In the genomic region with DNA sequence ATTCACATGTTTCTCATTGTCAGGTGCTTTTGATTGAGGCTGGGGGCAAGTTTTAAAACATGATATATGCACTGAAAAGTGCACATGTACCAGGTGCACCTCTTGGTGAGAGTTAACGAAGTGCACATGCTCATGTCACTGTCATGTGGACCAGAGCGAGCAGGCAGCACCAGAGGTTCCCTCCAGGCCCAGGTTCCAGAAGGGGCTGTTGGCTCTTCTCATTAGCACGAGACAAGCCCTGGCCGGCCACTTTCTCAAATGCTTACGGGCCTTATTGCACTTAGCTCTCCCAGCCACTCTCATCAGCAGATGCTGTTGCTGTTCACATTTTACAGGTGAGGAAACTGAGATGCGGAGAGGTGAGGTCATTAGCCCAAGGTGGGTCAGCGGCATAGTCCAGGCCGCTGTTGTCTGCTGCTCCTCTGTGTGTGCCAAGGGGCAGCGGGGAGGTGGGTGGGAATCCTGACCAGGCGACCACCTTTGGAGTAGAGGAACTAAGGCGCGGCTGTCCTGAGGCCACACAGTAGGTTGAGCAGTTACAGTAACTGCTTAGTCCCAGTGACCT, we compare ENCODE assay signal across 16 cellular contexts. TPM values are rescaled to one million over a fixed set of nuclear protein-coding genes. Genes with fewer than 3 reads are reported as not detected.
DNase-seq lines count a peak whose midpoint lies in the region; ATAC-seq and TF ChIP-seq lines count a peak whose summit lies in the region.
"Had no signal": no experiment of that assay in that cellular context is flagged by ENCODE, and none has a peak within 500 bp of the region (broad histone marks: within the 10 kb centered on the region; RNA-seq: fewer than 3 reads in every experiment).

No MANE protein-coding gene starts in this region.

- TF ChIP-seq CTCF in MCF 10A (IDR thresholded peaks at IDR 0.05; ENCODE audit: unreplicated experiment) (no peak), breast epithelium (IDR thresholded peaks at IDR 0.05) (no peak), upper lobe of right lung (IDR thresholded peaks at IDR 0.05) (no peak), OCI-LY7 (conservative IDR thresholded peaks at IDR 0.05; ENCODE audit: low read length) (no peak)

- peaks cover 16% of the 10 kb centered on the region; the same call in 1 of the 2 replicates for H3K79me2 ChIP-seq in OCI-LY7 (ENCODE audit: insufficient read depth, low read depth, low read length)

- peak overlapping the region; percentile 59 for H3K27ac Mint-ChIP-seq in MCF 10A (ENCODE audit: low read depth, unreplicated experiment)
- peak overlapping the region; percentile 73 for H3K27ac Mint-ChIP-seq in activated T-helper 17 cell treated with anti-CD3 and anti-CD28 coated beads, Interleukin-2, amount 50 U/mL, for 72 hours

- H2BK120ac ChIP-seq in neuronal stem cell (ENCODE audit: low read depth, low read length), result no peak overlapping the region

- H3K9me2 ChIP-seq in OCI-LY7 (ENCODE audit: insufficient read depth, low read length), result no peaks in the 10 kb centered on the region

- no peak for ATAC-seq in activated T-helper 17 cell treated with anti-CD3 and anti-CD28 coated beads, Interleukin-2, amount 50 U/mL, for 72 hours (replicated peaks)
- ATAC-seq in upper lobe of right lung, result no peak

- H3K27me3 ChIP-seq in breast epithelium, result no peaks in the 10 kb centered on the region
- no peaks in the 10 kb centered on the region for H3K27me3 ChIP-seq in neuronal stem cell (ENCODE audit: control insufficient read depth in 3 of 3, insufficient read depth in 3 of 3, low read depth in 1 of 3, low read length in 3 of 3)
- no peaks in the 10 kb centered on the region for H3K27me3 ChIP-seq in upper lobe of right lung

- no peak overlapping the region for H3K14ac ChIP-seq in neuronal stem cell (ENCODE audit: low read length)

- H2AFZ ChIP-seq in neuronal stem cell (ENCODE audit: low read length), result no peak overlapping the region
- H2AFZ ChIP-seq in OCI-LY7 (ENCODE audit: low read length), result no peak overlapping the region

- no peaks in the 10 kb centered on the region for H3K4me1 Mint-ChIP-seq in MCF 10A (ENCODE audit: insufficient read depth, unreplicated experiment)
- peaks cover 18% of the 10 kb centered on the region for H3K4me1 Mint-ChIP-seq in activated T-helper 17 cell treated with anti-CD3 and anti-CD28 coated beads, Interleukin-2, amount 50 U/mL, for 72 hours

- no peaks in the 10 kb centered on the region for H3K9me3 Mint-ChIP-seq in MCF 10A (ENCODE audit: unreplicated experiment)
- H3K9me3 Mint-ChIP-seq in activated T-helper 17 cell treated with anti-CD3 and anti-CD28 coated beads, Interleukin-2, amount 50 U/mL, for 72 hours, result no peaks in the 10 kb centered on the region
- H3K9me3 Mint-ChIP-seq: CD4-positive, CD25-positive, alpha-beta regulatory T cell; IgD-negative memory B cell had no signal

- no peak overlapping the region for H2BK5ac ChIP-seq in neuronal stem cell (ENCODE audit: low read length)

- no peak overlapping the region for H3K18ac ChIP-seq in neuronal stem cell (ENCODE audit: low read length)

- H3K36me3 ChIP-seq in breast epithelium (no peaks in the 10 kb centered on the region), neuronal stem cell (replicated peaks in 1 of 2; ENCODE audit: control insufficient read depth in 2 of 2, insufficient read depth in 2 of 2, low read length in 2 of 2) (peaks cover 30 to 93% of the 10 kb centered on the region in 2 donors), upper lobe of right lung (peaks cover 69% of the 10 kb centered on the region), OCI-LY7 (ENCODE audit: insufficient read depth, low read length) (peaks cover 90% of the 10 kb centered on the region)

- H3K4me3 Mint-ChIP-seq in MCF 10A (ENCODE audit: unreplicated experiment), result no peak overlapping the region
- H3K4me3 Mint-ChIP-seq in activated T-helper 17 cell treated with anti-CD3 and anti-CD28 coated beads, Interleukin-2, amount 50 U/mL, for 72 hours, result no peak overlapping the region
- H3K4me3 Mint-ChIP-seq: CD4-positive, CD25-positive, alpha-beta regulatory T cell had no signal

- no peak overlapping the region for H3K4me3 ChIP-seq in breast epithelium
- no peak overlapping the region for H3K4me3 ChIP-seq in neuronal stem cell (ENCODE audit: low read length in 2 of 2)
- H3K4me3 ChIP-seq in upper lobe of right lung, result no peak overlapping the region
- H3K4me3 ChIP-seq in OCI-LY7 (ENCODE audit: low read depth, low read length, poor library complexity, severe bottlenecking), result no peak overlapping the region

- no peak overlapping the region for H4K91ac ChIP-seq in neuronal stem cell (ENCODE audit: low read depth, low read length, poor library complexity)

- no peaks in the 10 kb centered on the region for H3K9me3 ChIP-seq in breast epithelium
- H3K9me3 ChIP-seq in neuronal stem cell (replicated peaks in 1 of 2; ENCODE audit: control insufficient read depth in 2 of 2, insufficient read depth in 1 of 2, low read depth in 1 of 2, low read length in 2 of 2), result no peaks in the 10 kb centered on the region
- H3K9me3 ChIP-seq in upper lobe of right lung, result no peaks in the 10 kb centered on the region
- H3K9me3 ChIP-seq in OCI-LY7 (ENCODE audit: low read length), result no peaks in the 10 kb centered on the region

- H2BK15ac ChIP-seq in neuronal stem cell (ENCODE audit: low read length), result no peak overlapping the region

- peaks cover 12% of the 10 kb centered on the region for H4K20me1 ChIP-seq in OCI-LY7 (ENCODE audit: insufficient read depth, low read length)

- H3K36me3 Mint-ChIP-seq in MCF 10A (ENCODE audit: insufficient read depth, unreplicated experiment), result peaks cover 50% of the 10 kb centered on the region
- H3K36me3 Mint-ChIP-seq in activated T-helper 17 cell treated with anti-CD3 and anti-CD28 coated beads, Interleukin-2, amount 50 U/mL, for 72 hours (ENCODE audit: low read depth), result peaks cover 94% of the 10 kb centered on the region

- no peak overlapping the region for H3K4me2 ChIP-seq in neuronal stem cell (ENCODE audit: insufficient read depth, low read length, poor library complexity, severe bottlenecking)
- H3K4me2 ChIP-seq in OCI-LY7 (ENCODE audit: low read length), result no peak overlapping the region

- WGBS in neuronal stem cell (ENCODE audit: extremely low coverage in 2 of 2, insufficient read length in 2 of 2, insufficient replicate concordance in 1 of 2), 2 donors, result no CpG with 5 or more reads among the region's 12 CpGs

- no peak for DNase-seq in MCF 10A (ENCODE audit: unreplicated experiment)
- no peak for DNase-seq in breast epithelium (ENCODE audit: low spot score in 2 of 2)
- DNase-seq in neuronal stem cell (ENCODE audit: low spot score), result no peak
- DNase-seq in upper lobe of right lung, result peak; percentile 35
- no peak for DNase-seq in OCI-LY7 (ENCODE audit: low spot score)
- DNase-seq in effector CD4-positive, alpha-beta T cell, result no peak
- DNase-seq: ACHN; Calu3; CD4-positive, CD25-positive, alpha-beta regulatory T cell; HCEC 1CT; MV-4-11; NCI-H1436; NCI-H2029 treated with DMSO at 0.1 percent for 48 hours; NCI-H510A treated with DMSO at 0.1 percent for 48 hours had no signal

- no peak for TF ChIP-seq POLR2A in breast epithelium (IDR thresholded peaks at IDR 0.05)

- no peak overlapping the region for H2BK12ac ChIP-seq in neuronal stem cell (ENCODE audit: low read length)

- CTCF ChIA-PET in MCF 10A (lab: Yijun Ruan, JAX) (interaction anchor here (0.9 kb wide), 1 partner anchor 47 kb away, joined by 3 read pairs; no protein-coding TSS in a partner anchor), OCI-LY7 (lab: Charles Lee; ENCODE audit: unreplicated experiment) (no interaction called here)

- no peak overlapping the region for H3K4ac ChIP-seq in neuronal stem cell (ENCODE audit: low read length)

- no peak overlapping the region for H3K23ac ChIP-seq in neuronal stem cell (ENCODE audit: low read depth, low read length, poor library complexity)

- H2AK5ac ChIP-seq in neuronal stem cell (ENCODE audit: low read depth, low read length), result no peak overlapping the region

- no peaks in the 10 kb centered on the region for H3K4me1 ChIP-seq in breast epithelium
- H3K4me1 ChIP-seq in neuronal stem cell (ENCODE audit: control insufficient read depth in 2 of 2, insufficient read depth in 1 of 2, low read depth in 1 of 2, low read length in 2 of 2), result peaks cover 0 to 3% of the 10 kb centered on the region in 2 donors
- no peaks in the 10 kb centered on the region for H3K4me1 ChIP-seq in upper lobe of right lung
- peaks cover 29% of the 10 kb centered on the region for H3K4me1 ChIP-seq in OCI-LY7 (ENCODE audit: insufficient read depth, low read length, poor library complexity, severe bottlenecking)

- POLR2A ChIA-PET in MCF 10A (lab: Yijun Ruan, JAX), result interaction anchor here (0.5 kb wide), 1 partner anchor 1082 kb away, joined by 4 read pairs; no protein-coding TSS in a partner anchor
- POLR2A ChIA-PET in OCI-LY7 (lab: Charles Lee), result no interaction called here

- H4K8ac ChIP-seq in neuronal stem cell (ENCODE audit: low read depth, low read length), result no peak overlapping the region

- H3K27ac ChIP-seq in breast epithelium, result no peak overlapping the region
- no peak overlapping the region for H3K27ac ChIP-seq in neuronal stem cell (replicated peaks; ENCODE audit: low read length)
- H3K27ac ChIP-seq in upper lobe of right lung, result no peak overlapping the region
- no peak overlapping the region for H3K27ac ChIP-seq in OCI-LY7 (ENCODE audit: low read depth, low read length, poor library complexity, severe bottlenecking)

- H3K9ac ChIP-seq in neuronal stem cell (ENCODE audit: low read depth, low read length, poor library complexity), result peak overlapping the region; percentile 24

- H3K79me1 ChIP-seq in neuronal stem cell (ENCODE audit: low read depth, low read length), result peaks cover 14% of the 10 kb centered on the region

- intact Hi-C loops in MCF 10A (cut with micrococcal nuclease), result loop anchor here (10.0 kb wide), 2 partner anchors 246 to 366 kb away; a partner anchor contains a TSS
- intact Hi-C loops in breast epithelium (cut with DNase I; ENCODE audit: low total_unique reads), result no loop called here
- intact Hi-C loops in upper lobe of right lung (cut with DNase I), result loop anchor here (10.0 kb wide), 1 partner anchor 106 kb away; a partner anchor contains a TSS
- intact Hi-C loops in OCI-LY7 (cut with micrococcal nuclease; ENCODE audit: unreplicated experiment), result no loop called here

- no TSS peak for BruUV-seq in MCF 10A (replicated peaks; lab: Mats Ljungman, UMichigan)
- no TSS peak for BruUV-seq in OCI-LY7 (replicated peaks; lab: Mats Ljungman, UMichigan)

- no peaks in the 10 kb centered on the region for H3K27me3 Mint-ChIP-seq in MCF 10A (ENCODE audit: insufficient read depth, unreplicated experiment)
- H3K27me3 Mint-ChIP-seq in activated T-helper 17 cell treated with anti-CD3 and anti-CD28 coated beads, Interleukin-2, amount 50 U/mL, for 72 hours, result no peaks in the 10 kb centered on the region
- H3K27me3 Mint-ChIP-seq: CD4-positive, CD25-positive, alpha-beta regulatory T cell; IgD-negative memory B cell had no signal

RNA-seq across cellular contexts. Expression of a gene that starts 27.4 kb away (rescaled TPM):
- total RNA-seq in MCF 10A (2022) (25.6 and 27.6 TPM in 2 replicates), breast epithelium (10 to 100 TPM; 24.1 to 26.2 (median 24.8) TPM), upper lobe of right lung (19.9 TPM), OCI-LY7 (2022) (46.1 and 53.5 TPM in 2 replicates)
- 10 to 100 TPM; 39.0 to 52.4 TPM for total RNA-seq in activated T-helper 17 cell treated with anti-CD3 and anti-CD28 coated beads, Interleukin-2, amount 50 U/mL, for 72 hours
- polyA plus RNA-seq in neuronal stem cell (2013, experiment 1 of 2), result 27.1 TPM
- polyA plus RNA-seq in neuronal stem cell (2013, experiment 2 of 2), result 25.7 TPM
- total RNA-seq in OCI-LY7 (2014; rRNA removed; shearing (Covaris generic)), result 39.0 and 41.1 TPM in 2 replicates

Comparison
In these comparisons a context has a peak if more than half of its experiments do, and no peak if none do; other contexts are left out.
1. intact Hi-C loops: an anchor here in MCF 10A (10.0 kb wide) and upper lobe of right lung (10.0 kb wide); none called in breast epithelium and OCI-LY7.